In the genomic region with DNA sequence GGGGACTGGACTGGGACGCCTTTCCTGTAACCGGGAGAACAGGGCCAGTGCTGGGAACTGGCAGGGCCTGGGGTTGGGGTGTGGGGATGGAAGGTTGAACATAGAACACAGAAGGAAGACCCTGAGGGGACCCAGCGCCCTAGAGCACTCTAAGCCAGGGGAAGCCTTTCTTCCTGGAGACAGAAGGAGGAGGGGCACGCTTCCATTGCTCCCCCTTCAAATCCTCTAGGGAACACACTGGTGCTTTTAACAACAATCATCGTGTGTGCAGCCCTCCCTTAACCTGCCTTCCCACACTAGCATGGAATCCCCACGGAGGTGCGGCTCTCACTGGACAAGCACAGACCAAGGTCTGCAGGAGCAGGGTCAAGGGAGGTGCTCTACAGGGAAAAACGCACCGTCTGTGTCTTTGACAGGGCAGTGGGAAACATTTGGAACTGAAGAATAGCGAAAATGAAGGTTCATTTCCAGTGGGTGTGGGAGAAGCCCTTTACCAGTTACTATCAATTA, we compare ENCODE assay signal across 20 cellular contexts.
A peak's percentile ranks its signal among the peaks of the same experiment; 100 is the strongest.
DNase-seq lines count a peak whose midpoint lies in the region; ATAC-seq, FAIRE-seq and TF ChIP-seq lines count a peak whose summit lies in the region.
"Had no signal": no experiment of that assay in that cellular context is flagged by ENCODE, and none has a peak within 500 bp of the region (broad histone marks: within the 10 kb centered on the region; RNA-seq: fewer than 3 reads in every experiment).

No MANE protein-coding gene starts in this region.

- no peak overlapping the region for H2AK9ac ChIP-seq in IMR-90 (replicated peaks; ENCODE audit: low read depth, low read length, poor library complexity)

- no peak for TF ChIP-seq RAD21 in IMR-90 (IDR thresholded peaks at IDR 0.05; ENCODE audit: low read length)

- H3K4ac ChIP-seq in IMR-90 (ENCODE audit: low read depth, low read length), result no peak overlapping the region

- H3K4me2 ChIP-seq in IMR-90 (ENCODE audit: low read depth, low read length) (peak overlapping the region; percentile 19; the same call in 1 of the 2 replicates), fibroblast of lung (ENCODE audit: extremely low read depth, insufficient read depth, low read length) (no peak overlapping the region)

- H2BK20ac ChIP-seq in IMR-90 (ENCODE audit: low read depth, low read length), result no peak overlapping the region

- ATAC-seq in IMR-90 (ENCODE audit: low read depth), result peak; percentile 18
- no peak for ATAC-seq in HG02884 (IDR thresholded peaks at IDR 0.05; ENCODE audit: unreplicated experiment)
- ATAC-seq: CD8-positive, alpha-beta T cell; foreskin keratinocyte; T-cell had no signal

- H2AK5ac ChIP-seq in IMR-90 (ENCODE audit: low read depth, low read length), result no peak overlapping the region

- FAIRE-seq in RCC 7860 (lab: Jason Lieb, UNC), result no peak
- no peak for FAIRE-seq in GM12891 (lab: Jason Lieb, UNC)

- TF ChIP-seq POLR2A in IMR-90 (IDR thresholded peaks at IDR 0.05; ENCODE audit: low read depth, low read length) (no peak), GM12891 (IDR thresholded peaks at IDR 0.05; ENCODE audit: low read depth, low read length) (no peak)

- no peak overlapping the region for H3K14ac ChIP-seq in IMR-90 (replicated peaks; ENCODE audit: low read depth, low read length)

- DNase-seq in IMR-90 (no peak), fibroblast of lung (ENCODE audit: low read depth in 2 of 2) (no peak), midbrain (lab: John Stamatoyannopoulos, UW) (peak; percentile 23), RCC 7860 (ENCODE audit: low spot score) (no peak), OCI-M1 (lab: John Stamatoyannopoulos, UW) (no peak), GM12891 (ENCODE audit: insufficient read length, low spot score) (no peak)
- DNase-seq: activated CD4-positive, alpha-beta T cell treated with anti-CD3 and anti-CD28 coated beads, Interleukin-2, amount 50 U/mL, for 48 hours; activated T-cell treated with anti-CD3 and anti-CD28 coated beads, Interleukin-2, amount 50 U/mL, for 1 hour; CD8-positive, alpha-beta T cell; DND-41; foreskin keratinocyte; KBM-7; NCI-H2081; NCI-H524; SHP77 treated with DMSO at 0.1 percent for 48 hours; T-cell had no signal

- H3K9me1 ChIP-seq in IMR-90 (ENCODE audit: insufficient read depth, low read length), result no peaks in the 10 kb centered on the region

- H2BK5ac ChIP-seq in IMR-90 (ENCODE audit: low read depth, low read length, poor library complexity, severe bottlenecking), result no peak overlapping the region

- no TSS peak for BruUV-seq in IMR-90 (replicated peaks; lab: Mats Ljungman, UMichigan)

- POLR2A ChIA-PET in IMR-90 (lab: Charles Lee; ENCODE audit: unreplicated experiment), result no interaction called here

- no peak overlapping the region for H3K23ac ChIP-seq in IMR-90 (ENCODE audit: low read depth, low read length)

- no peak overlapping the region for H3K56ac ChIP-seq in IMR-90 (ENCODE audit: extremely low read depth, insufficient read depth, low read length)

- H3K27me3 ChIP-seq in IMR-90 (ENCODE audit: control insufficient read depth, insufficient read depth, low read length) (no peaks in the 10 kb centered on the region), fibroblast of lung (ENCODE audit: control insufficient read depth, insufficient read depth, low read length) (no peaks in the 10 kb centered on the region), subcutaneous abdominal adipose tissue (ENCODE audit: control insufficient read depth in 5 of 5, insufficient read depth in 4 of 5, low read length in 5 of 5) (no peaks in the 10 kb centered on the region)
- H3K27me3 ChIP-seq: foreskin keratinocyte had no signal

- H3K36me3 ChIP-seq in IMR-90 (ENCODE audit: control insufficient read depth, insufficient read depth, low read length), result no peaks in the 10 kb centered on the region
- no peaks in the 10 kb centered on the region for H3K36me3 ChIP-seq in fibroblast of lung (ENCODE audit: control insufficient read depth, insufficient read depth, low read length)
- no peaks in the 10 kb centered on the region for H3K36me3 ChIP-seq in subcutaneous abdominal adipose tissue (ENCODE audit: control insufficient read depth in 5 of 5, insufficient read depth in 5 of 5, low read length in 5 of 5)
- H3K36me3 ChIP-seq: HAP-1 had no signal

- no peak overlapping the region for H4K91ac ChIP-seq in IMR-90 (ENCODE audit: insufficient read depth, low read depth, low read length)

- CTCF ChIA-PET in IMR-90 (lab: Yijun Ruan, JAX), result no interaction called here

- no peak overlapping the region for H4K8ac ChIP-seq in IMR-90 (ENCODE audit: low read depth in 2 of 2, low read length in 2 of 2)

- H3K79me2 ChIP-seq in fibroblast of lung (ENCODE audit: control insufficient read depth, insufficient read depth, low read length), result no peaks in the 10 kb centered on the region

- H3K27ac ChIP-seq in IMR-90 (ENCODE audit: insufficient read depth, low read length) (no peak overlapping the region), fibroblast of lung (ENCODE audit: insufficient read depth, low read length) (peak overlapping the region; percentile 13), subcutaneous abdominal adipose tissue (ENCODE audit: low read depth, low read length) (peak overlapping the region; percentile 1)
- H3K27ac ChIP-seq: foreskin keratinocyte, VCaP had no signal

- in situ Hi-C loops in IMR-90 (cut with MboI; ENCODE audit: low sequenced_read_pairs), result no loop called here

- H2BK15ac ChIP-seq in IMR-90 (ENCODE audit: low read depth, low read length), result no peak overlapping the region

- H3K4me3 ChIP-seq in IMR-90 (ENCODE audit: insufficient read depth, low read depth, low read length) (no peak overlapping the region), fibroblast of lung (replicated peaks in 1 of 4; ENCODE audit: control extremely low read depth in 1 of 4, insufficient read depth in 1 of 4, low read depth in 3 of 4, low read length in 4 of 4) (no peak overlapping the region), subcutaneous abdominal adipose tissue (ENCODE audit: low read depth in 1 of 5, low read length in 5 of 5) (peak overlapping the region; percentile 43 to 61 (median 46))
- H3K4me3 ChIP-seq: HAP-1 had no signal

- intact Hi-C loops in IMR-90 (cut with micrococcal nuclease), result no loop called here

- H3K79me1 ChIP-seq in IMR-90 (ENCODE audit: low read depth in 1 of 2, low read length in 2 of 2), result no peaks in the 10 kb centered on the region

- H2AFZ ChIP-seq in IMR-90 (replicated peaks; ENCODE audit: low read length, poor library complexity) (peak overlapping the region; percentile 75), fibroblast of lung (ENCODE audit: low read length) (no peak overlapping the region)

- WGBS in IMR-90 (ENCODE audit: extremely low coverage in 2 of 2, insufficient read length in 1 of 2), 2 experiments, result no CpG with 5 or more reads among the region's 10 CpGs

- no peak for TF ChIP-seq CTCF in IMR-90 (conservative IDR thresholded peaks at IDR 0.05; ENCODE audit: low read depth, low read length)
- no peak for TF ChIP-seq CTCF in fibroblast of lung (conservative IDR thresholded peaks at IDR 0.05 in 1 of 2, IDR thresholded peaks at IDR 0.05 in 1 of 2; ENCODE audit: low read depth in 1 of 2, low read length in 2 of 2)

- H3K4me1 ChIP-seq in IMR-90 (ENCODE audit: control insufficient read depth, insufficient read depth, low read length) (peaks cover 6% of the 10 kb centered on the region; the same call in 1 of the 2 replicates), fibroblast of lung (ENCODE audit: control insufficient read depth, extremely low read depth, insufficient read depth, low read length) (peaks cover 2% of the 10 kb centered on the region), subcutaneous abdominal adipose tissue (ENCODE audit: control insufficient read depth in 5 of 5, insufficient read depth in 5 of 5, low read length in 5 of 5) (peaks cover 0 to 24% (median 21%) of the 10 kb centered on the region in 5 donors)

- H2BK120ac ChIP-seq in IMR-90 (ENCODE audit: low read depth, low read length), result no peak overlapping the region; the same call in 1 of the 2 replicates

- dilution Hi-C loops in IMR-90 (cut with HindIII; ENCODE audit: low sequenced_read_pairs, unreplicated experiment), result no loop called here

- H3K9ac ChIP-seq in IMR-90 (ENCODE audit: low read depth, low read length) (no peak overlapping the region), fibroblast of lung (ENCODE audit: insufficient read depth, low read length) (no peak overlapping the region), subcutaneous abdominal adipose tissue (ENCODE audit: low read length in 5 of 5) (peak overlapping the region in 3 of 5 donors; percentile 9 to 53 (median 32))

- no peaks in the 10 kb centered on the region for H3K9me3 ChIP-seq in IMR-90 (ENCODE audit: control insufficient read depth, insufficient read depth, low read length)
- H3K9me3 ChIP-seq in fibroblast of lung (ENCODE audit: control insufficient read depth, insufficient read depth, low read depth, low read length), result no peaks in the 10 kb centered on the region
- no peaks in the 10 kb centered on the region for H3K9me3 ChIP-seq in subcutaneous abdominal adipose tissue (ENCODE audit: control insufficient read depth in 5 of 5, low read length in 5 of 5)
- H3K9me3 ChIP-seq: HAP-1 had no signal

- H4K20me1 ChIP-seq in IMR-90 (ENCODE audit: insufficient read depth, low read length) (no peaks in the 10 kb centered on the region), fibroblast of lung (ENCODE audit: control insufficient read depth, extremely low read depth, insufficient read depth, low read length) (no peaks in the 10 kb centered on the region)

- H4K5ac ChIP-seq in IMR-90 (ENCODE audit: low read depth, low read length), result peak overlapping the region; percentile 18; the same call in 1 of the 2 replicates

- H3K18ac ChIP-seq in IMR-90 (ENCODE audit: low read depth, low read length), result no peak overlapping the region

TF ChIP-seq in IMR-90, 13 proteins besides CTCF, POLR2A, EP300 and RAD21 (continues in another document):
- TF ChIP-seq MAZ (IDR thresholded peaks at IDR 0.05; ENCODE audit: borderline replicate concordance, low read depth, low read length), result no peak
- TF ChIP-seq, protein P1, sequence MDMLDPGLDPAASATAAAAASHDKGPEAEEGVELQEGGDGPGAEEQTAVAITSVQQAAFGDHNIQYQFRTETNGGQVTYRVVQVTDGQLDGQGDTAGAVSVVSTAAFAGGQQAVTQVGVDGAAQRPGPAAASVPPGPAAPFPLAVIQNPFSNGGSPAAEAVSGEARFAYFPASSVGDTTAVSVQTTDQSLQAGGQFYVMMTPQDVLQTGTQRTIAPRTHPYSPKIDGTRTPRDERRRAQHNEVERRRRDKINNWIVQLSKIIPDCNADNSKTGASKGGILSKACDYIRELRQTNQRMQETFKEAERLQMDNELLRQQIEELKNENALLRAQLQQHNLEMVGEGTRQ (IDR thresholded peaks at IDR 0.05; ENCODE audit: low read depth, low read length), result no peak

TF ChIP-seq in GM12891, 5 proteins besides CTCF, POLR2A, EP300 and RAD21:
- TF ChIP-seq PAX5 (IDR thresholded peaks at IDR 0.05; ENCODE audit: insufficient read depth, low read length, severe bottlenecking) (no peak), POLR2AphosphoS5 (IDR thresholded peaks at IDR 0.05; ENCODE audit: low read depth, low read length) (no peak), TAF1 (IDR thresholded peaks at IDR 0.05; ENCODE audit: low read depth, low read length) (no peak), SPI1 (IDR thresholded peaks at IDR 0.05; ENCODE audit: low read depth, low read length) (no peak), POU2F2 (IDR thresholded peaks at IDR 0.05; ENCODE audit: low read depth, low read length) (no peak)

Comparison
In these comparisons a context has a peak if more than half of its experiments do, and no peak if none do; other contexts are left out.
1. H3K4me3 ChIP-seq: peak in subcutaneous abdominal adipose tissue (5 of 5); none in IMR-90 (single experiment) and fibroblast of lung (0 of 4).
2. H3K9ac ChIP-seq: peak in subcutaneous abdominal adipose tissue (3 of 5); none in IMR-90 (single experiment) and fibroblast of lung (single experiment).